ENCODE assay signal across 1 cellular context in the genomic region with DNA sequence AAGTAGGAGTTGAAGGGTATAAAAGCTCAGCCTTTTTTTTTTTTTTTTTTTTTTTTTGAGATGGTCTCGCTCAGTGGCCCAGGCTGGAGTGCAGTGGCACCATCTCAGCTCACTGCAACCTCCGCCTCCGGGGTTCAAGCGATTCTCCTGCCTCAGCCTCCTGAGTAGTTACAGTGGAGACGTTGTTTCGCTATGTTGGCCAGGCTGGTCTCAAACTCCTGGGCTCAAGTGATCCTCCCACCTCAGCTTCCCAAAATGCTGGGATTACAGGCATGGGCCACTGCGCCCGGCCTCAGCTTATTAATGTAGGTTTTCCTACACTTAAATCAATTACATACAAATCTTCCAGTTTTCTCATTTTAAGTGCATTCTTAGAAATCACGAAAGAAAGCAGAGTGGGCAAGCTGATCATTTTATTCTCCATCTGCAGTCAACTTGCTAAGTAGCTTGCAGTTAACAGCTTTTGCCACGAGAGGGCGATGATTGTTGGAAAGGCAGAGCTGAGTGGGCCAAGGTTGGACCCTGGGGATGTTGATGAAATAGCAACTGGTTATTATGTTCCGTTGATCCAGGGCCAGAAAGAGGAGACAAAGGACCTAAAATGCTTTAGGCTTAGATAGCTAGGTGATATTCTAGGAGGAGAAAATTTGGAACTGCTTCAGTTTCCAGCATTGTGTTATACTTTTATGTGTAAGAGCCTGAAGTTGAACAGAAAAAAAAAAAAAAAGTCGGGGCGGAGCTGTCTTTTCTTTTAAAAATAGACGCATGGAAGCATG.
A peak's percentile ranks its signal among the peaks of the same experiment; 100 is the strongest.
TF ChIP-seq lines count a peak whose summit lies in the region.

No MANE protein-coding gene starts in this region.

TF ChIP-seq in HepG2, 621 proteins besides CTCF, POLR2A, EP300 and RAD21 (continued from another document and continues in another):
- peak; percentile 47; the same call in 1 of the 2 replicates for TF ChIP-seq HMGXB3 (CRISPR knock-in tag; IDR thresholded peaks at IDR 0.05; ENCODE audit: borderline replicate concordance)
- TF ChIP-seq, protein P1, sequence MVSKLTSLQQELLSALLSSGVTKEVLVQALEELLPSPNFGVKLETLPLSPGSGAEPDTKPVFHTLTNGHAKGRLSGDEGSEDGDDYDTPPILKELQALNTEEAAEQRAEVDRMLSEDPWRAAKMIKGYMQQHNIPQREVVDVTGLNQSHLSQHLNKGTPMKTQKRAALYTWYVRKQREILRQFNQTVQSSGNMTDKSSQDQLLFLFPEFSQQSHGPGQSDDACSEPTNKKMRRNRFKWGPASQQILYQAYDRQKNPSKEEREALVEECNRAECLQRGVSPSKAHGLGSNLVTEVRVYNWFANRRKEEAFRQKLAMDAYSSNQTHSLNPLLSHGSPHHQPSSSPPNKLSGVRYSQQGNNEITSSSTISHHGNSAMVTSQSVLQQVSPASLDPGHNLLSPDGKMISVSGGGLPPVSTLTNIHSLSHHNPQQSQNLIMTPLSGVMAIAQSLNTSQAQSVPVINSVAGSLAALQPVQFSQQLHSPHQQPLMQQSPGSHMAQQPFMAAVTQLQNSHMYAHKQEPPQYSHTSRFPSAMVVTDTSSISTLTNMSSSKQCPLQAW (CRISPR knock-in tag; IDR thresholded peaks at IDR 0.05), result peak; percentile 36; the same call in 1 of the 2 replicates
- TF ChIP-seq WIZ (CRISPR knock-in tag; IDR thresholded peaks at IDR 0.05), result no peak
- TF ChIP-seq CEBPG (CRISPR knock-in tag; IDR thresholded peaks at IDR 0.05), result peak; percentile 65
- TF ChIP-seq SAP130 (CRISPR knock-in tag; IDR thresholded peaks at IDR 0.05; ENCODE audit: low read depth), result peak; percentile 28; the same call in 1 of the 2 replicates
- TF ChIP-seq ZFP1 (CRISPR knock-in tag; IDR thresholded peaks at IDR 0.05), result 0 out of 2 replicates have a peak, but pooled peaks have one; percentile 45
- TF ChIP-seq, protein P2, sequence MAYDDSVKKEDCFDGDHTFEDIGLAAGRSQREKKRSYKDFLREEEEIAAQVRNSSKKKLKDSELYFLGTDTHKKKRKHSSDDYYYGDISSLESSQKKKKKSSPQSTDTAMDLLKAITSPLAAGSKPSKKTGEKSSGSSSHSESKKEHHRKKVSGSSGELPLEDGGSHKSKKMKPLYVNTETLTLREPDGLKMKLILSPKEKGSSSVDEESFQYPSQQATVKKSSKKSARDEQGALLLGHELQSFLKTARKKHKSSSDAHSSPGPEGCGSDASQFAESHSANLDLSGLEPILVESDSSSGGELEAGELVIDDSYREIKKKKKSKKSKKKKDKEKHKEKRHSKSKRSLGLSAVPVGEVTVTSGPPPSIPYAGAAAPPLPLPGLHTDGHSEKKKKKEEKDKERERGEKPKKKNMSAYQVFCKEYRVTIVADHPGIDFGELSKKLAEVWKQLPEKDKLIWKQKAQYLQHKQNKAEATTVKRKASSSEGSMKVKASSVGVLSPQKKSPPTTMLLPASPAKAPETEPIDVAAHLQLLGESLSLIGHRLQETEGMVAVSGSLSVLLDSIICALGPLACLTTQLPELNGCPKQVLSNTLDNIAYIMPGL (CRISPR knock-in tag; IDR thresholded peaks at IDR 0.05; ENCODE audit: borderline replicate concordance in 1 of 2, low read depth in 1 of 2), result peak in 1 of 2 experiments; percentile 62; a peak in 2 of 4 replicates
- TF ChIP-seq ZNF615 (CRISPR knock-in tag; IDR thresholded peaks at IDR 0.05; ENCODE audit: borderline replicate concordance), result 0 out of 2 replicates have a peak, but pooled peaks have one; percentile 24
- TF ChIP-seq, protein P3, sequence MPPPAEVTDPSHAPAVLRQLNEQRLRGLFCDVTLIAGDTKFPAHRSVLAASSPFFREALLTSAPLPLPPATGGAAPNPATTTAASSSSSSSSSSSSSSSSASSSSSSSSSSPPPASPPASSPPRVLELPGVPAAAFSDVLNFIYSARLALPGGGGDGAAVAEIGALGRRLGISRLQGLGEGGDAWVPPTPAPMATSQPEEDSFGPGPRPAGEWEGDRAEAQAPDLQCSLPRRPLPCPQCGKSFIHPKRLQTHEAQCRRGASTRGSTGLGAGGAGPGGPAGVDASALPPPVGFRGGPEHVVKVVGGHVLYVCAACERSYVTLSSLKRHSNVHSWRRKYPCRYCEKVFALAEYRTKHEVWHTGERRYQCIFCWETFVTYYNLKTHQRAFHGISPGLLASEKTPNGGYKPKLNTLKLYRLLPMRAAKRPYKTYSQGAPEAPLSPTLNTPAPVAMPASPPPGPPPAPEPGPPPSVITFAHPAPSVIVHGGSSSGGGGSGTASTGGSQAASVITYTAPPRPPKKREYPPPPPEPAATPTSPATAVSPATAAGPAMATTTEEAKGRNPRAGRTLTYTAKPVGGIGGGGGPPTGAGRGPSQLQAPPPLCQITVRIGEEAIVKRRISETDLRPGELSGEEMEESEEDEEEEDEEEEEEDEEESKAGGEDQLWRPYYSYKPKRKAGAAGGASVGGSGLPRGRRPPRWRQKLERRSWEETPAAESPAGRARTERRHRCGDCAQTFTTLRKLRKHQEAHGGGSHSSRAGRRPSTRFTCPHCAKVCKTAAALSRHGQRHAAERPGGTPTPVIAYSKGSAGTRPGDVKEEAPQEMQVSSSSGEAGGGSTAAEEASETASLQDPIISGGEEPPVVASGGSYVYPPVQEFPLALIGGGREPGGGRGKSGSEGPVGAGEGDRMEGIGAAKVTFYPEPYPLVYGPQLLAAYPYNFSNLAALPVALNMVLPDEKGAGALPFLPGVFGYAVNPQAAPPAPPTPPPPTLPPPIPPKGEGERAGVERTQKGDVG (CRISPR knock-in tag; IDR thresholded peaks at IDR 0.05; ENCODE audit: borderline replicate concordance), result no peak
- peak; percentile 53; the same call in 1 of the 2 replicates for TF ChIP-seq MIXL1 (CRISPR knock-in tag; IDR thresholded peaks at IDR 0.05)
- 0 out of 2 replicates have a peak, but pooled peaks have one; percentile 49 for TF ChIP-seq KLF6 (CRISPR knock-in tag; IDR thresholded peaks at IDR 0.05)
- 0 out of 2 replicates have a peak, but pooled peaks have one; percentile 41 for TF ChIP-seq NFATC3 (CRISPR knock-in tag; IDR thresholded peaks at IDR 0.05)
- TF ChIP-seq ZBTB3 (CRISPR knock-in tag; IDR thresholded peaks at IDR 0.05; ENCODE audit: borderline replicate concordance, low read depth), result no peak
- peak; percentile 68 for TF ChIP-seq THRA (CRISPR knock-in tag; IDR thresholded peaks at IDR 0.05; ENCODE audit: borderline replicate concordance)
- no peak for TF ChIP-seq TOPORS (CRISPR knock-in tag; IDR thresholded peaks at IDR 0.05)
- TF ChIP-seq HMG20A (CRISPR knock-in tag; IDR thresholded peaks at IDR 0.05; ENCODE audit: borderline replicate concordance), result peak; percentile 34; the same call in 1 of the 2 replicates
- TF ChIP-seq, protein P4, sequence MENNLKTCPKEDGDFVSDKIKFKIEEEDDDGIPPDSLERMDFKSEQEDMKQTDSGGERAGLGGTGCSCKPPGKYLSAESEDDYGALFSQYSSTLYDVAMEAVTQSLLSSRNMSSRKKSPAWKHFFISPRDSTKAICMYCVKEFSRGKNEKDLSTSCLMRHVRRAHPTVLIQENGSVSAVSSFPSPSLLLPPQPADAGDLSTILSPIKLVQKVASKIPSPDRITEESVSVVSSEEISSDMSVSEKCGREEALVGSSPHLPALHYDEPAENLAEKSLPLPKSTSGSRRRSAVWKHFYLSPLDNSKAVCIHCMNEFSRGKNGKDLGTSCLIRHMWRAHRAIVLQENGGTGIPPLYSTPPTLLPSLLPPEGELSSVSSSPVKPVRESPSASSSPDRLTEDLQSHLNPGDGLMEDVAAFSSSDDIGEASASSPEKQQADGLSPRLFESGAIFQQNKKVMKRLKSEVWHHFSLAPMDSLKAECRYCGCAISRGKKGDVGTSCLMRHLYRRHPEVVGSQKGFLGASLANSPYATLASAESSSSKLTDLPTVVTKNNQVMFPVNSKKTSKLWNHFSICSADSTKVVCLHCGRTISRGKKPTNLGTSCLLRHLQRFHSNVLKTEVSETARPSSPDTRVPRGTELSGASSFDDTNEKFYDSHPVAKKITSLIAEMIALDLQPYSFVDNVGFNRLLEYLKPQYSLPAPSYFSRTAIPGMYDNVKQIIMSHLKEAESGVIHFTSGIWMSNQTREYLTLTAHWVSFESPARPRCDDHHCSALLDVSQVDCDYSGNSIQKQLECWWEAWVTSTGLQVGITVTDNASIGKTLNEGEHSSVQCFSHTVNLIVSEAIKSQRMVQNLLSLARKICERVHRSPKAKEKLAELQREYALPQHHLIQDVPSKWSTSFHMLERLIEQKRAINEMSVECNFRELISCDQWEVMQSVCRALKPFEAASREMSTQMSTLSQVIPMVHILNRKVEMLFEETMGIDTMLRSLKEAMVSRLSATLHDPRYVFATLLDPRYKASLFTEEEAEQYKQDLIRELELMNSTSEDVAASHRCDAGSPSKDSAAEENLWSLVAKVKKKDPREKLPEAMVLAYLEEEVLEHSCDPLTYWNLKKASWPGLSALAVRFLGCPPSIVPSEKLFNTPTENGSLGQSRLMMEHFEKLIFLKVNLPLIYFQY (CRISPR knock-in tag; IDR thresholded peaks at IDR 0.05; ENCODE audit: borderline replicate concordance), result peak; percentile 73; the same call in 1 of the 2 replicates
- no peak for TF ChIP-seq POLR2G (IDR thresholded peaks at IDR 0.05; ENCODE audit: low read depth, low read length)
- peak; percentile 78; the same call in 1 of the 2 replicates for TF ChIP-seq ERF (CRISPR knock-in tag; IDR thresholded peaks at IDR 0.05)
- TF ChIP-seq KDM3A (CRISPR knock-in tag; IDR thresholded peaks at IDR 0.05; ENCODE audit: low read depth), result 0 out of 2 replicates have a peak, but pooled peaks have one; percentile 32
- 0 out of 2 replicates have a peak, but pooled peaks have one; percentile 29 for TF ChIP-seq ARNT2 (CRISPR knock-in tag; IDR thresholded peaks at IDR 0.05; ENCODE audit: low read depth)
- TF ChIP-seq RNF219 (CRISPR knock-in tag; IDR thresholded peaks at IDR 0.05), result no peak
- 0 out of 2 replicates have a peak, but pooled peaks have one; percentile 27 for TF ChIP-seq SOX5 (CRISPR knock-in tag; IDR thresholded peaks at IDR 0.05; ENCODE audit: borderline replicate concordance)
- peak; percentile 19; the same call in 1 of the 2 replicates for TF ChIP-seq MED1 (CRISPR knock-in tag; IDR thresholded peaks at IDR 0.05)
- TF ChIP-seq ZSCAN9 (CRISPR knock-in tag; IDR thresholded peaks at IDR 0.05; ENCODE audit: borderline replicate concordance), result peak; percentile 46; the same call in 1 of the 2 replicates
- peak; percentile 60 for TF ChIP-seq ZNF331 (CRISPR knock-in tag; IDR thresholded peaks at IDR 0.05)
- 0 out of 2 replicates have a peak, but pooled peaks have one; percentile 38 for TF ChIP-seq MYPOP (CRISPR knock-in tag; IDR thresholded peaks at IDR 0.05)
